2 cellular contexts compared by ENCODE assay signal in the genomic region with DNA sequence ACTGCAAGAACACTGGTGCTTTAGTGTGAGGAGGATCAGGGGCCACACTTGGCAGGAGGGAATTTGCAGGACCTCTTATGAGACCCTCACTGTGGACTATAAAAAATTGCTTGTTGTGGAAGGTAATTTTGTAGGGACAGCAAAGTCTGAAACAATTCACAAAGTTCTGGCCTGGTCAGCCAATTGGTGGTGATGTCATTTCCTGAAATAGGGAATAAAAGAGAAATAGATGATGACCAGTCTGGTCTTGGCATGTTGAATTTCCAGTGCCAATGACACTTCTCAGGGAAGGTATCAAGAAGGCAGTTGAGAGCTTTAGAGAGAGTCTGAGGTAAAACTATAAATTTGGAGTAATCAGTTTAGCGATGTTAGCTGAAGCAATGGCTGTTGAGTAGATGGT.
A peak's percentile ranks its signal among the peaks of the same experiment; 100 is the strongest.
TF ChIP-seq lines count a peak whose summit lies in the region.

No MANE protein-coding gene starts in this region.

TF ChIP-seq in HEK293, 187 proteins besides CTCF, POLR2A, EP300 and RAD21:
- TF ChIP-seq, protein P1, sequence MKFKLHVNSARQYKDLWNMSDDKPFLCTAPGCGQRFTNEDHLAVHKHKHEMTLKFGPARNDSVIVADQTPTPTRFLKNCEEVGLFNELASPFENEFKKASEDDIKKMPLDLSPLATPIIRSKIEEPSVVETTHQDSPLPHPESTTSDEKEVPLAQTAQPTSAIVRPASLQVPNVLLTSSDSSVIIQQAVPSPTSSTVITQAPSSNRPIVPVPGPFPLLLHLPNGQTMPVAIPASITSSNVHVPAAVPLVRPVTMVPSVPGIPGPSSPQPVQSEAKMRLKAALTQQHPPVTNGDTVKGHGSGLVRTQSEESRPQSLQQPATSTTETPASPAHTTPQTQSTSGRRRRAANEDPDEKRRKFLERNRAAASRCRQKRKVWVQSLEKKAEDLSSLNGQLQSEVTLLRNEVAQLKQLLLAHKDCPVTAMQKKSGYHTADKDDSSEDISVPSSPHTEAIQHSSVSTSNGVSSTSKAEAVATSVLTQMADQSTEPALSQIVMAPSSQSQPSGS (tag by site-specific recombination; IDR thresholded peaks at IDR 0.05; ENCODE audit: low read depth): peak; percentile 56; the same call in 1 of the 2 replicates
- no peak for TF ChIP-seq ZSCAN16 (tag by site-specific recombination; IDR thresholded peaks at IDR 0.05)

TF ChIP-seq in endothelial cell of umbilical vein, 7 proteins besides CTCF, POLR2A, EP300 and RAD21 (continued from another document):
- TF ChIP-seq, protein P2, sequence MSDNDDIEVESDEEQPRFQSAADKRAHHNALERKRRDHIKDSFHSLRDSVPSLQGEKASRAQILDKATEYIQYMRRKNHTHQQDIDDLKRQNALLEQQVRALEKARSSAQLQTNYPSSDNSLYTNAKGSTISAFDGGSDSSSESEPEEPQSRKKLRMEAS (IDR thresholded peaks at IDR 0.05; ENCODE audit: insufficient read depth, insufficient read length): no peak
- TF ChIP-seq EZH2 (IDR thresholded peaks at IDR 0.05; ENCODE audit: borderline replicate concordance, low read depth, low read length, severe bottlenecking): no peak
